12 cellular contexts compared by ENCODE assay signal in genomic region chrX:40090961-40091360, GRCh38. TPM values are rescaled to one million over a fixed set of nuclear protein-coding genes. Genes with fewer than 3 reads are reported as not detected.
DNase-seq lines count a peak whose midpoint lies in the region; ATAC-seq, FAIRE-seq and TF ChIP-seq lines count a peak whose summit lies in the region.
"Had no signal": no experiment of that assay in that cellular context is flagged by ENCODE, and none has a peak within 500 bp of the region (broad histone marks: within the 10 kb centered on the region; RNA-seq: fewer than 3 reads in every experiment).

No MANE protein-coding gene starts in this region.

- CTCF ChIA-PET in HepG2 (lab: Yijun Ruan, JAX; ENCODE audit: low intra/inter-chr PET ratio, low total read pairs), result no interaction called here

- ATAC-seq in right lobe of liver (no peak), HepG2 (no peak), memory B cell (ENCODE audit: low read depth) (no peak), upper lobe of right lung (no peak), HG02678 (IDR thresholded peaks at IDR 0.05; ENCODE audit: unreplicated experiment) (no peak)

- H4K20me1 ChIP-seq in HepG2 (ENCODE audit: insufficient read depth, low read length), result peaks cover 82% of the 10 kb centered on the region

- POLR2A ChIA-PET in HepG2 (lab: Yijun Ruan, JAX), result no interaction called here

- H3K27ac Mint-ChIP-seq in activated naive CD8-positive, alpha-beta T cell, result peak overlapping the region; percentile 34
- H3K27ac Mint-ChIP-seq in memory B cell, result peak overlapping the region; percentile 39

- H3K4me3 Mint-ChIP-seq in activated naive CD8-positive, alpha-beta T cell, result peak overlapping the region; percentile 79
- peak overlapping the region; percentile 84 for H3K4me3 Mint-ChIP-seq in memory B cell

- in situ Hi-C loops in HepG2 (cut with HindIII; ENCODE audit: extremely low pct_ligation_motif_present, low pct_unique_long_range_greater_than_20kb), result no loop called here

- no peak overlapping the region for H2AFZ ChIP-seq in HepG2 (ENCODE audit: low read length)
- H2AFZ ChIP-seq: PC-9 had no signal

- no TSS peak for BruUV-seq in HepG2 (replicated peaks; lab: Mats Ljungman, UMichigan)

- H3K4me1 Mint-ChIP-seq in activated naive CD8-positive, alpha-beta T cell (ENCODE audit: low read depth), result peaks cover 61% of the 10 kb centered on the region
- H3K4me1 Mint-ChIP-seq in memory B cell, result peaks cover 48% of the 10 kb centered on the region

- H3K36me3 Mint-ChIP-seq in activated naive CD8-positive, alpha-beta T cell, result no peaks in the 10 kb centered on the region
- no peaks in the 10 kb centered on the region for H3K36me3 Mint-ChIP-seq in memory B cell

- no peak overlapping the region for H3K4me2 ChIP-seq in HepG2 (ENCODE audit: low read depth, low read length)
- H3K4me2 ChIP-seq: PC-9 had no signal

- H3K9me3 ChIP-seq in right lobe of liver (no peaks in the 10 kb centered on the region), HepG2 (ENCODE audit: low read length) (no peaks in the 10 kb centered on the region), upper lobe of right lung (no peaks in the 10 kb centered on the region)

- H3K9me3 Mint-ChIP-seq in activated naive CD8-positive, alpha-beta T cell (ENCODE audit: low read depth), result no peaks in the 10 kb centered on the region
- H3K9me3 Mint-ChIP-seq in memory B cell, result no peaks in the 10 kb centered on the region

- intact Hi-C loops in right lobe of liver (cut with DNase I), result no loop called here
- intact Hi-C loops in HepG2 (cut with micrococcal nuclease; ENCODE audit: unreplicated experiment), result no loop called here
- intact Hi-C loops in upper lobe of right lung (cut with DNase I), result no loop called here

- no peaks in the 10 kb centered on the region for H3K27me3 Mint-ChIP-seq in activated naive CD8-positive, alpha-beta T cell
- no peaks in the 10 kb centered on the region for H3K27me3 Mint-ChIP-seq in memory B cell

- H3K4me3 ChIP-seq in right lobe of liver, result peak overlapping the region in 2 of 3 donors; percentile 24 to 35
- H3K4me3 ChIP-seq in HepG2 (replicated peaks in 1 of 3; ENCODE audit: insufficient read depth in 1 of 3, low read depth in 2 of 3, low read length in 3 of 3), result no peak overlapping the region
- H3K4me3 ChIP-seq in upper lobe of right lung, result peak overlapping the region; percentile 36
- H3K4me3 ChIP-seq: PC-9 had no signal

- DNase-seq in right lobe of liver (no peak), HepG2 (ENCODE audit: low spot score) (no peak), memory B cell (ENCODE audit: low spot score in 2 of 2) (no peak), upper lobe of right lung (no peak), SHP77 treated with DMSO at 0.1 percent for 48 hours (lab: John Stamatoyannopoulos, UW) (no peak), NCI-H1417 treated with DMSO at 0.1 percent for 48 hours (lab: John Stamatoyannopoulos, UW) (no peak)
- DNase-seq: activated CD4-positive, alpha-beta T cell treated with anti-CD3 and anti-CD28 coated beads for 48 hours; NCI-H1105; PC-9 had no signal

- no peak for TF ChIP-seq EP300 in HepG2 (IDR thresholded peaks at IDR 0.05; ENCODE audit: low read depth in 2 of 2, low read length in 2 of 2)
- TF ChIP-seq EP300 in HepG2 (CRISPR knock-in tag; IDR thresholded peaks at IDR 0.05; ENCODE audit: borderline replicate concordance), result no peak

- peaks cover 0 to 2% of the 10 kb centered on the region in 2 donors for H3K27me3 ChIP-seq in right lobe of liver
- no peaks in the 10 kb centered on the region for H3K27me3 ChIP-seq in HepG2 (ENCODE audit: control insufficient read depth in 1 of 2, insufficient read depth in 2 of 2, low read length in 2 of 2)
- H3K27me3 ChIP-seq in upper lobe of right lung, result no peaks in the 10 kb centered on the region

- no peak for TF ChIP-seq RAD21 in HepG2 (CRISPR knock-in tag; IDR thresholded peaks at IDR 0.05)

- H3K4me1 ChIP-seq in right lobe of liver (peaks cover 0 to 35% (median 6%) of the 10 kb centered on the region in 4 donors), HepG2 (ENCODE audit: insufficient read depth, low read length) (peaks cover 72% of the 10 kb centered on the region), upper lobe of right lung (peaks cover 6% of the 10 kb centered on the region)

- no peak overlapping the region for H3K9ac ChIP-seq in HepG2 (ENCODE audit: insufficient read depth, low read depth, low read length)

- H3K27ac ChIP-seq in right lobe of liver (no peak overlapping the region), HepG2 (ENCODE audit: extremely low read length, insufficient read depth, low read length) (no peak overlapping the region), upper lobe of right lung (no peak overlapping the region)
- H3K27ac ChIP-seq: PC-9 had no signal

- H3K79me2 ChIP-seq in HepG2 (ENCODE audit: insufficient read depth, low read length), result peaks cover 90% of the 10 kb centered on the region

- FAIRE-seq in HepG2 (lab: Jason Lieb, UNC), result no peak
- FAIRE-seq: colon had no signal

- TF ChIP-seq POLR2A in right lobe of liver (IDR thresholded peaks at IDR 0.05) (no peak), HepG2 (IDR thresholded peaks at IDR 0.05; ENCODE audit: insufficient read depth in 1 of 2, low read depth in 2 of 2, low read length in 2 of 2) (no peak)

- no peak for TF ChIP-seq CTCF in right lobe of liver (IDR thresholded peaks at IDR 0.05)
- TF ChIP-seq CTCF in HepG2 (CRISPR knock-in tag; IDR thresholded peaks at IDR 0.05), result no peak
- TF ChIP-seq CTCF in upper lobe of right lung (IDR thresholded peaks at IDR 0.05), result no peak

- H3K36me3 ChIP-seq in right lobe of liver (no peaks in the 10 kb centered on the region), HepG2 (replicated peaks in 1 of 2; ENCODE audit: control insufficient read depth in 1 of 2, insufficient read depth in 2 of 2, low read length in 2 of 2) (no peaks in the 10 kb centered on the region), upper lobe of right lung (no peaks in the 10 kb centered on the region)

- 24% methylated on average over 7 of the region's 7 CpGs for WGBS in right lobe of liver (ENCODE audit: insufficient coverage, low coverage, low lambda C conversion rate, missing lambda C conversion rate)
- WGBS in HepG2 (ENCODE audit: low lambda C conversion rate), result 89% methylated on average over 7 of the region's 7 CpGs

TF ChIP-seq in HepG2, 621 proteins besides CTCF, POLR2A, EP300 and RAD21 (continues in another document):
- TF ChIP-seq SMC3 (IDR thresholded peaks at IDR 0.05; ENCODE audit: low read length), result no peak
- TF ChIP-seq SNAPC4 (CRISPR knock-in tag; IDR thresholded peaks at IDR 0.05), result no peak

RNA-seq across cellular contexts. Expression of gene BCOR, which starts 6.8 kb away (rescaled TPM):
- 10 to 100 TPM in 4 of 6 experiments, 1 to 10 TPM in 2; 9.4 to 16.6 (median 12.0) TPM for total RNA-seq in right lobe of liver
- total RNA-seq in HepG2 (2016; rRNA removed; fragmentation: Illumina TruSeq; extraction: Trizol), result 15.2 and 18.6 TPM in 2 replicates
- total RNA-seq in HepG2 (2016; cell fraction: cytosol; rRNA removed; fragmentation: Illumina TruSeq; extraction: Trizol; ENCODE audit: low read depth), result 3.2 and 4.8 TPM in 2 replicates
- 13.9 and 15.9 TPM in 2 replicates for total RNA-seq in HepG2 (2016; cell fraction: insoluble cytoplasmic fraction; rRNA removed; fragmentation: Illumina TruSeq; extraction: Trizol)
- 7.4 and 7.6 TPM in 2 replicates for total RNA-seq in HepG2 (2016; cell fraction: membrane; rRNA removed; fragmentation: Illumina TruSeq; extraction: Trizol)
- 18.8 and 25.8 TPM in 2 replicates for total RNA-seq in HepG2 (2016; cell fraction: nucleus; rRNA removed; fragmentation: Illumina TruSeq; extraction: Trizol)
- polyA plus RNA-seq in HepG2 (2011; rRNA removed), result 14.3 and 15.2 TPM in 2 replicates
- polyA plus RNA-seq in HepG2 (2011; cell fraction: cytosol; rRNA removed), result 11.5 and 13.8 TPM in 2 replicates
- polyA plus RNA-seq in HepG2 (2011; cell fraction: nucleus; rRNA removed), result 30.4 and 30.6 TPM in 2 replicates
- 27.3 and 29.3 TPM in 2 replicates for polyA plus RNA-seq in HepG2 (2012)
- polyA plus RNA-seq in HepG2 (2016; cell fraction: cytosol; fragmentation: Illumina TruSeq; extraction: Trizol; ENCODE audit: low read depth), result 1.2 and 1.3 TPM in 2 replicates
- 17.4 and 18.4 TPM in 2 replicates for polyA plus RNA-seq in HepG2 (2016; cell fraction: insoluble cytoplasmic fraction; fragmentation: Illumina TruSeq; extraction: Trizol; ENCODE audit: low read depth)
- polyA plus RNA-seq in HepG2 (2016; cell fraction: membrane; fragmentation: Illumina TruSeq; extraction: Trizol; ENCODE audit: low read depth), result 1.3 and 1.9 TPM in 2 replicates
- polyA plus RNA-seq in HepG2 (2016; cell fraction: nucleus; fragmentation: Illumina TruSeq; extraction: Trizol; ENCODE audit: insufficient read depth, low read depth), result 27.4 and 28.9 TPM in 2 replicates
- polyA minus RNA-seq in HepG2 (2011; rRNA and poly(A)+ RNA removed; ENCODE audit: low replicate concordance), result 18.3 and 32.5 TPM in 2 replicates
- 40.3 and 40.4 TPM in 2 replicates for polyA minus RNA-seq in HepG2 (2011; cell fraction: cytosol; rRNA and poly(A)+ RNA removed)
- 31.8 TPM in 2 replicates for polyA minus RNA-seq in HepG2 (2011; cell fraction: nucleus; rRNA and poly(A)+ RNA removed)
- total RNA-seq in upper lobe of right lung, result 26.1 TPM

Comparison
In these comparisons a context has a peak if more than half of its experiments do, and no peak if none do; other contexts are left out.
1. H3K4me3 ChIP-seq: peak in right lobe of liver (2 of 3) and upper lobe of right lung (single experiment); none in HepG2 (0 of 3).